ENCODE assay signal across 23 cellular contexts in genomic region chr17:81068411-81068810, GRCh38.
"Had no signal": no experiment of that assay in that cellular context is flagged by ENCODE, and none has a peak within 500 bp of the region (broad histone marks: within the 10 kb centered on the region; RNA-seq: fewer than 3 reads in every experiment).

No MANE protein-coding gene starts in this region.

- H3K4me3 ChIP-seq: esophagus squamous epithelium, gastroesophageal sphincter, left lung, lung, right atrium auricular region, smooth muscle cell, thoracic aorta, transverse colon had no signal

- H3K4me1 Mint-ChIP-seq: central memory CD8-positive, alpha-beta T cell; naive B cell had no signal

- H3K9me3 Mint-ChIP-seq: central memory CD8-positive, alpha-beta T cell; naive B cell; nephron progenitor cell; stimulated activated effector memory CD8-positive, alpha-beta T cell treated with anti-CD3 and anti-CD28 coated beads, Interleukin-12 subunit alpha, Interleukin-12 subunit beta, amount 100 ng/mL, for 72 hours had no signal

- H3K27ac ChIP-seq: epithelial cell of prostate, esophagus squamous epithelium, gastroesophageal sphincter, left lung, neutrophil, thoracic aorta, transverse colon had no signal

- H3K36me3 Mint-ChIP-seq: naive B cell; stimulated activated effector memory CD8-positive, alpha-beta T cell treated with anti-CD3 and anti-CD28 coated beads, Interleukin-12 subunit alpha, Interleukin-12 subunit beta, amount 100 ng/mL, for 72 hours had no signal

- DNase-seq: cortex of kidney; effector memory CD4-positive, alpha-beta T cell; esophagus squamous epithelium; foreskin fibroblast; islet precursor cell; left lung; mesenchymal stem cell; midbrain; naive B cell; nephron progenitor cell; stimulated activated CD4-positive, alpha-beta T cell treated with anti-CD3 and anti-CD28 coated beads, Interleukin-4, amount 100 ng/mL, for 1 hour; stimulated activated CD8-positive, alpha-beta memory T cell treated with anti-CD3 and anti-CD28 coated beads, Interleukin-4, amount 100 ng/mL, for 48 hours; stimulated activated naive CD8-positive, alpha-beta T cell treated with anti-CD3 and anti-CD28 coated beads, Interleukin-15, Interleukin-2, amounts not matched to agents 100 U/mL and 50 U/mL, for 24 hours; transverse colon had no signal

- H3K36me3 ChIP-seq: neutrophil, right atrium auricular region, thoracic aorta, transverse colon had no signal

- H3K27me3 Mint-ChIP-seq: central memory CD8-positive, alpha-beta T cell; naive B cell had no signal

- ATAC-seq: gastroesophageal sphincter; left lung; stimulated activated effector memory CD8-positive, alpha-beta T cell treated with anti-CD3 and anti-CD28 coated beads, Interleukin-12 subunit alpha, Interleukin-12 subunit beta, amount 100 ng/mL, for 72 hours; stimulated activated naive CD8-positive, alpha-beta T cell treated with anti-CD3 and anti-CD28 coated beads, Interleukin-15, Interleukin-2, amounts not matched to agents 100 U/mL and 50 U/mL, for 24 hours had no signal

- H3K27ac Mint-ChIP-seq: naive B cell; nephron progenitor cell; stimulated activated effector memory CD8-positive, alpha-beta T cell treated with anti-CD3 and anti-CD28 coated beads, Interleukin-12 subunit alpha, Interleukin-12 subunit beta, amount 100 ng/mL, for 72 hours had no signal

- H3K27me3 ChIP-seq: esophagus squamous epithelium, gastroesophageal sphincter, left lung, neutrophil, right atrium auricular region, transverse colon had no signal

- H3K4me3 Mint-ChIP-seq: central memory CD8-positive, alpha-beta T cell; naive B cell; nephron progenitor cell; stimulated activated effector memory CD8-positive, alpha-beta T cell treated with anti-CD3 and anti-CD28 coated beads, Interleukin-12 subunit alpha, Interleukin-12 subunit beta, amount 100 ng/mL, for 72 hours had no signal

- H3K9me3 ChIP-seq: esophagus squamous epithelium, gastroesophageal sphincter, left lung, neutrophil, right atrium auricular region, thoracic aorta, transverse colon had no signal
